In the genomic region with DNA sequence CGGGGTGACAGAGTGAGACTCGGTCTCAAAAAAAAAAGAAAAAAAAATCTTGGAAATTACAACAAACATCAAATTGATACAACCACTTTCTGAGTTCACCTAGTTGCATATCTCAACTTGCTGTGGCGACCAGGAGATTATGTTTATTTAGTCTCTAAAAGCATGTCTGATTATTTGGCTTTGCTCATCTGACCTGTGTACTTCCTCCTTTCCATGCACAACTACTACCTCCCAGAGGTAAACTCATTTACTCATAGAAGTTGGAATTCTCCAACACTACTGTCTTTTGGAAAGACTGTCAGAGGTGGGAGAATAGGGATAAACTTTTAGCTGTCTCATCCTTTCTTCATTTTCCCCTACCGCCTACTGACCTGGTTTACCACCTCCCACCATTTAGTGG, we compare ENCODE assay signal across 1 cellular context.
TF ChIP-seq lines count a peak whose summit lies in the region.

No MANE protein-coding gene starts in this region.

TF ChIP-seq in HepG2, 621 proteins besides CTCF, POLR2A, EP300 and RAD21 (continued from another document):
- TF ChIP-seq ZFP1 (CRISPR knock-in tag; IDR thresholded peaks at IDR 0.05), result no peak
- TF ChIP-seq ZNF772 (CRISPR knock-in tag; IDR thresholded peaks at IDR 0.05), result no peak
- TF ChIP-seq TBX2 (CRISPR knock-in tag; IDR thresholded peaks at IDR 0.05; ENCODE audit: borderline replicate concordance), result peak; percentile 22; the same call in 1 of the 2 replicates
- no peak for TF ChIP-seq HNRNPK (IDR thresholded peaks at IDR 0.05; ENCODE audit: low read depth, low read length, poor library complexity, severe bottlenecking)
- no peak for TF ChIP-seq ZFP36L1 (CRISPR knock-in tag; IDR thresholded peaks at IDR 0.05)
- TF ChIP-seq SMC3 (IDR thresholded peaks at IDR 0.05; ENCODE audit: low read length), result no peak
- no peak for TF ChIP-seq ZNF773 (CRISPR knock-in tag; IDR thresholded peaks at IDR 0.05; ENCODE audit: borderline replicate concordance)
- TF ChIP-seq, protein P1, sequence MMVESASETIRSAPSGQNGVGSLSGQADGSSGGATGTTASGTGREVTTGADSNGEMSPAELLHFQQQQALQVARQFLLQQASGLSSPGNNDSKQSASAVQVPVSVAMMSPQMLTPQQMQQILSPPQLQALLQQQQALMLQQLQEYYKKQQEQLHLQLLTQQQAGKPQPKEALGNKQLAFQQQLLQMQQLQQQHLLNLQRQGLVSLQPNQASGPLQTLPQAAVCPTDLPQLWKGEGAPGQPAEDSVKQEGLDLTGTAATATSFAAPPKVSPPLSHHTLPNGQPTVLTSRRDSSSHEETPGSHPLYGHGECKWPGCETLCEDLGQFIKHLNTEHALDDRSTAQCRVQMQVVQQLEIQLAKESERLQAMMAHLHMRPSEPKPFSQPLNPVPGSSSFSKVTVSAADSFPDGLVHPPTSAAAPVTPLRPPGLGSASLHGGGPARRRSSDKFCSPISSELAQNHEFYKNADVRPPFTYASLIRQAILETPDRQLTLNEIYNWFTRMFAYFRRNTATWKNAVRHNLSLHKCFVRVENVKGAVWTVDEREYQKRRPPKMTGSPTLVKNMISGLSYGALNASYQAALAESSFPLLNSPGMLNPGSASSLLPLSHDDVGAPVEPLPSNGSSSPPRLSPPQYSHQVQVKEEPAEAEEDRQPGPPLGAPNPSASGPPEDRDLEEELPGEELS (CRISPR knock-in tag; IDR thresholded peaks at IDR 0.05), result peak; percentile 74
- TF ChIP-seq, protein P2, sequence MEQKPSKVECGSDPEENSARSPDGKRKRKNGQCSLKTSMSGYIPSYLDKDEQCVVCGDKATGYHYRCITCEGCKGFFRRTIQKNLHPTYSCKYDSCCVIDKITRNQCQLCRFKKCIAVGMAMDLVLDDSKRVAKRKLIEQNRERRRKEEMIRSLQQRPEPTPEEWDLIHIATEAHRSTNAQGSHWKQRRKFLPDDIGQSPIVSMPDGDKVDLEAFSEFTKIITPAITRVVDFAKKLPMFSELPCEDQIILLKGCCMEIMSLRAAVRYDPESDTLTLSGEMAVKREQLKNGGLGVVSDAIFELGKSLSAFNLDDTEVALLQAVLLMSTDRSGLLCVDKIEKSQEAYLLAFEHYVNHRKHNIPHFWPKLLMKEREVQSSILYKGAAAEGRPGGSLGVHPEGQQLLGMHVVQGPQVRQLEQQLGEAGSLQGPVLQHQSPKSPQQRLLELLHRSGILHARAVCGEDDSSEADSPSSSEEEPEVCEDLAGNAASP (CRISPR knock-in tag; IDR thresholded peaks at IDR 0.05; ENCODE audit: borderline replicate concordance), result no peak
- no peak for TF ChIP-seq FOXP1 (IDR thresholded peaks at IDR 0.05)
- peak; percentile 67 for TF ChIP-seq FOXP1 (CRISPR knock-in tag; IDR thresholded peaks at IDR 0.05)
- TF ChIP-seq GFI1 (CRISPR knock-in tag; IDR thresholded peaks at IDR 0.05; ENCODE audit: borderline replicate concordance), result no peak
- TF ChIP-seq, protein P3, sequence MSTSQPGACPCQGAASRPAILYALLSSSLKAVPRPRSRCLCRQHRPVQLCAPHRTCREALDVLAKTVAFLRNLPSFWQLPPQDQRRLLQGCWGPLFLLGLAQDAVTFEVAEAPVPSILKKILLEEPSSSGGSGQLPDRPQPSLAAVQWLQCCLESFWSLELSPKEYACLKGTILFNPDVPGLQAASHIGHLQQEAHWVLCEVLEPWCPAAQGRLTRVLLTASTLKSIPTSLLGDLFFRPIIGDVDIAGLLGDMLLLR (CRISPR knock-in tag; IDR thresholded peaks at IDR 0.05), result no peak
- 0 out of 2 replicates have a peak, but pooled peaks have one; percentile 19 for TF ChIP-seq ZNF644 (CRISPR knock-in tag; IDR thresholded peaks at IDR 0.05; ENCODE audit: low read depth)
- 0 out of 2 replicates have a peak, but pooled peaks have one; percentile 25 for TF ChIP-seq NCOA2 (CRISPR knock-in tag; IDR thresholded peaks at IDR 0.05)
- no peak for TF ChIP-seq ZNF296 (CRISPR knock-in tag; conservative IDR thresholded peaks at IDR 0.05)
- TF ChIP-seq TCF12 (IDR thresholded peaks at IDR 0.05), result no peak
- TF ChIP-seq TCF12 (CRISPR knock-in tag; IDR thresholded peaks at IDR 0.05), result no peak
- no peak for TF ChIP-seq ZFP90 (CRISPR knock-in tag; IDR thresholded peaks at IDR 0.05; ENCODE audit: borderline replicate concordance)
- TF ChIP-seq, protein P4, sequence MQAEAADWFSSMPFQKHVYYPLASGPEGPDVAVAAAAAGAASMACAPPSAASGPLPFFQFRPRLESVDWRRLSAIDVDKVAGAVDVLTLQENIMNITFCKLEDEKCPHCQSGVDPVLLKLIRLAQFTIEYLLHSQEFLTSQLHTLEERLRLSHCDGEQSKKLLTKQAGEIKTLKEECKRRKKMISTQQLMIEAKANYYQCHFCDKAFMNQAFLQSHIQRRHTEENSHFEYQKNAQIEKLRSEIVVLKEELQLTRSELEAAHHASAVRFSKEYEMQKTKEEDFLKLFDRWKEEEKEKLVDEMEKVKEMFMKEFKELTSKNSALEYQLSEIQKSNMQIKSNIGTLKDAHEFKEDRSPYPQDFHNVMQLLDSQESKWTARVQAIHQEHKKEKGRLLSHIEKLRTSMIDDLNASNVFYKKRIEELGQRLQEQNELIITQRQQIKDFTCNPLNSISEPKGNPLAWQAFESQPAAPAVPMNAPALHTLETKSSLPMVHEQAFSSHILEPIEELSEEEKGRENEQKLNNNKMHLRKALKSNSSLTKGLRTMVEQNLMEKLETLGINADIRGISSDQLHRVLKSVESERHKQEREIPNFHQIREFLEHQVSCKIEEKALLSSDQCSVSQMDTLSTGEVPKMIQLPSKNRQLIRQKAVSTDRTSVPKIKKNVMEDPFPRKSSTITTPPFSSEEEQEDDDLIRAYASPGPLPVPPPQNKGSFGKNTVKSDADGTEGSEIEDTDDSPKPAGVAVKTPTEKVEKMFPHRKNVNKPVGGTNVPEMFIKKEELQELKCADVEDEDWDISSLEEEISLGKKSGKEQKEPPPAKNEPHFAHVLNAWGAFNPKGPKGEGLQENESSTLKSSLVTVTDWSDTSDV (CRISPR knock-in tag; IDR thresholded peaks at IDR 0.05), result no peak
- TF ChIP-seq ETV5 (CRISPR knock-in tag; IDR thresholded peaks at IDR 0.05; ENCODE audit: borderline replicate concordance), result peak; percentile 52; the same call in 1 of the 2 replicates
- no peak for TF ChIP-seq ZNF776 (CRISPR knock-in tag; IDR thresholded peaks at IDR 0.05)
- TF ChIP-seq, protein P5, sequence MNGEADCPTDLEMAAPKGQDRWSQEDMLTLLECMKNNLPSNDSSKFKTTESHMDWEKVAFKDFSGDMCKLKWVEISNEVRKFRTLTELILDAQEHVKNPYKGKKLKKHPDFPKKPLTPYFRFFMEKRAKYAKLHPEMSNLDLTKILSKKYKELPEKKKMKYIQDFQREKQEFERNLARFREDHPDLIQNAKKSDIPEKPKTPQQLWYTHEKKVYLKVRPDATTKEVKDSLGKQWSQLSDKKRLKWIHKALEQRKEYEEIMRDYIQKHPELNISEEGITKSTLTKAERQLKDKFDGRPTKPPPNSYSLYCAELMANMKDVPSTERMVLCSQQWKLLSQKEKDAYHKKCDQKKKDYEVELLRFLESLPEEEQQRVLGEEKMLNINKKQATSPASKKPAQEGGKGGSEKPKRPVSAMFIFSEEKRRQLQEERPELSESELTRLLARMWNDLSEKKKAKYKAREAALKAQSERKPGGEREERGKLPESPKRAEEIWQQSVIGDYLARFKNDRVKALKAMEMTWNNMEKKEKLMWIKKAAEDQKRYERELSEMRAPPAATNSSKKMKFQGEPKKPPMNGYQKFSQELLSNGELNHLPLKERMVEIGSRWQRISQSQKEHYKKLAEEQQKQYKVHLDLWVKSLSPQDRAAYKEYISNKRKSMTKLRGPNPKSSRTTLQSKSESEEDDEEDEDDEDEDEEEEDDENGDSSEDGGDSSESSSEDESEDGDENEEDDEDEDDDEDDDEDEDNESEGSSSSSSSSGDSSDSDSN (CRISPR knock-in tag; IDR thresholded peaks at IDR 0.05), result no peak
- TF ChIP-seq RARA (CRISPR knock-in tag; IDR thresholded peaks at IDR 0.05), result peak; percentile 52
- 0 out of 2 replicates have a peak, but pooled peaks have one; percentile 34 for TF ChIP-seq HDAC2 (CRISPR knock-in tag; IDR thresholded peaks at IDR 0.05)
- TF ChIP-seq ZNF777 (CRISPR knock-in tag; IDR thresholded peaks at IDR 0.05), result no peak
- TF ChIP-seq, protein P6, sequence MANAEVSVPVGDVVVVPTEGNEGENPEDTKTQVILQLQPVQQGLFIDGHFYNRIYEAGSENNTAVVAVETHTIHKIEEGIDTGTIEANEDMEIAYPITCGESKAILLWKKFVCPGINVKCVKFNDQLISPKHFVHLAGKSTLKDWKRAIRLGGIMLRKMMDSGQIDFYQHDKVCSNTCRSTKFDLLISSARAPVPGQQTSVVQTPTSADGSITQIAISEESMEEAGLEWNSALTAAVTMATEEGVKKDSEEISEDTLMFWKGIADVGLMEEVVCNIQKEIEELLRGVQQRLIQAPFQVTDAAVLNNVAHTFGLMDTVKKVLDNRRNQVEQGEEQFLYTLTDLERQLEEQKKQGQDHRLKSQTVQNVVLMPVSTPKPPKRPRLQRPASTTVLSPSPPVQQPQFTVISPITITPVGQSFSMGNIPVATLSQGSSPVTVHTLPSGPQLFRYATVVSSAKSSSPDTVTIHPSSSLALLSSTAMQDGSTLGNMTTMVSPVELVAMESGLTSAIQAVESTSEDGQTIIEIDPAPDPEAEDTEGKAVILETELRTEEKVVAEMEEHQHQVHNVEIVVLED (CRISPR knock-in tag; IDR thresholded peaks at IDR 0.05; ENCODE audit: borderline replicate concordance), result no peak
- TF ChIP-seq FOXA3 (CRISPR knock-in tag; IDR thresholded peaks at IDR 0.05), result peak; percentile 66
- 0 out of 2 replicates have a peak, but pooled peaks have one; percentile 68 for TF ChIP-seq ZSCAN20 (CRISPR knock-in tag; IDR thresholded peaks at IDR 0.05; ENCODE audit: borderline replicate concordance)
- TF ChIP-seq CREB1 (IDR thresholded peaks at IDR 0.05), result no peak
- no peak for TF ChIP-seq CREB1 (CRISPR knock-in tag; IDR thresholded peaks at IDR 0.05)
- no peak for TF ChIP-seq CC2D1A (CRISPR knock-in tag; IDR thresholded peaks at IDR 0.05)
- no peak for TF ChIP-seq ATRX (CRISPR knock-in tag; IDR thresholded peaks at IDR 0.05; ENCODE audit: borderline replicate concordance)
- TF ChIP-seq ELF4 (CRISPR knock-in tag; IDR thresholded peaks at IDR 0.05; ENCODE audit: borderline replicate concordance), result 0 out of 2 replicates have a peak, but pooled peaks have one; percentile 59
- TF ChIP-seq, protein P7, sequence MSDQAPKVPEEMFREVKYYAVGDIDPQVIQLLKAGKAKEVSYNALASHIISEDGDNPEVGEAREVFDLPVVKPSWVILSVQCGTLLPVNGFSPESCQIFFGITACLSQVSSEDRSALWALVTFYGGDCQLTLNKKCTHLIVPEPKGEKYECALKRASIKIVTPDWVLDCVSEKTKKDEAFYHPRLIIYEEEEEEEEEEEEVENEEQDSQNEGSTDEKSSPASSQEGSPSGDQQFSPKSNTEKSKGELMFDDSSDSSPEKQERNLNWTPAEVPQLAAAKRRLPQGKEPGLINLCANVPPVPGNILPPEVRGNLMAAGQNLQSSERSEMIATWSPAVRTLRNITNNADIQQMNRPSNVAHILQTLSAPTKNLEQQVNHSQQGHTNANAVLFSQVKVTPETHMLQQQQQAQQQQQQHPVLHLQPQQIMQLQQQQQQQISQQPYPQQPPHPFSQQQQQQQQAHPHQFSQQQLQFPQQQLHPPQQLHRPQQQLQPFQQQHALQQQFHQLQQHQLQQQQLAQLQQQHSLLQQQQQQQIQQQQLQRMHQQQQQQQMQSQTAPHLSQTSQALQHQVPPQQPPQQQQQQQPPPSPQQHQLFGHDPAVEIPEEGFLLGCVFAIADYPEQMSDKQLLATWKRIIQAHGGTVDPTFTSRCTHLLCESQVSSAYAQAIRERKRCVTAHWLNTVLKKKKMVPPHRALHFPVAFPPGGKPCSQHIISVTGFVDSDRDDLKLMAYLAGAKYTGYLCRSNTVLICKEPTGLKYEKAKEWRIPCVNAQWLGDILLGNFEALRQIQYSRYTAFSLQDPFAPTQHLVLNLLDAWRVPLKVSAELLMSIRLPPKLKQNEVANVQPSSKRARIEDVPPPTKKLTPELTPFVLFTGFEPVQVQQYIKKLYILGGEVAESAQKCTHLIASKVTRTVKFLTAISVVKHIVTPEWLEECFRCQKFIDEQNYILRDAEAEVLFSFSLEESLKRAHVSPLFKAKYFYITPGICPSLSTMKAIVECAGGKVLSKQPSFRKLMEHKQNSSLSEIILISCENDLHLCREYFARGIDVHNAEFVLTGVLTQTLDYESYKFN (CRISPR knock-in tag; conservative IDR thresholded peaks at IDR 0.05), result peak; percentile 56
- no peak for TF ChIP-seq ZNF615 (CRISPR knock-in tag; IDR thresholded peaks at IDR 0.05; ENCODE audit: borderline replicate concordance)
